Comparison of ENCODE assay signal across 8 cellular contexts in genomic region chr2:108583903-108584520, GRCh38. TPM values are rescaled to one million over a fixed set of nuclear protein-coding genes. Genes with fewer than 3 reads are reported as not detected.
DNase-seq lines count a peak whose midpoint lies in the region; ATAC-seq and TF ChIP-seq lines count a peak whose summit lies in the region.

No MANE protein-coding gene starts in this region.

- peak overlapping the region in 1 of 2 donors; percentile 30 for H3K4me3 Mint-ChIP-seq in CD14-positive monocyte

- peak overlapping the region; percentile 6 for H3K27ac ChIP-seq in mesodermal cell (ENCODE audit: low read depth, low read length, severe bottlenecking)

- peaks cover 4% of the 10 kb centered on the region for H3K36me3 ChIP-seq in mesodermal cell (ENCODE audit: control insufficient read depth, insufficient read depth, low read length)

- peaks cover 0 to 8% of the 10 kb centered on the region in 2 donors for H3K36me3 Mint-ChIP-seq in CD14-positive monocyte

- H3K4me1 Mint-ChIP-seq in CD14-positive monocyte, result peaks cover 60% of the 10 kb centered on the region

- peak; percentile 82 for TF ChIP-seq CTCF in CD14-positive monocyte (IDR thresholded peaks at IDR 0.05)

- WGBS in mesodermal cell (ENCODE audit: insufficient coverage in 2 of 2), 2 experiments, result 51 to 61% methylated on average over 3 of the region's 4 CpGs

- DNase-seq in CD14-positive monocyte (ENCODE audit: low spot score) (peak; percentile 62), NCI-H446 (lab: John Stamatoyannopoulos, UW) (peak; percentile 38 to 71)
- DNase-seq in activated CD4-positive, alpha-beta T cell treated with anti-CD3 and anti-CD28 coated beads for 48 hours, result peak; percentile 59
- DNase-seq in effector CD4-positive, alpha-beta T cell, result peak; percentile 49
- DNase-seq in stimulated activated CD8-positive, alpha-beta memory T cell treated with anti-CD3 and anti-CD28 coated beads, Interleukin-4, amount 100 ng/mL, for 48 hours, result peak; percentile 64

- H3K9me3 Mint-ChIP-seq in CD14-positive monocyte, result no peaks in the 10 kb centered on the region

- intact Hi-C loops in CD14-positive monocyte (cut with micrococcal nuclease), result loop anchor here (5.0 kb wide), 4 partner anchors 47 to 647 kb away; partner anchors contain the start of gene LIMS1 (in 1 of the 2)

- H3K27ac Mint-ChIP-seq in CD14-positive monocyte, result peak overlapping the region; percentile 79 to 100 (median 100)

- peak; percentile 75 for ATAC-seq in GM19035 (IDR thresholded peaks at IDR 0.05; ENCODE audit: unreplicated experiment)
- peak; percentile 79 for ATAC-seq in HG03280 (IDR thresholded peaks at IDR 0.05; ENCODE audit: unreplicated experiment)

- no peaks in the 10 kb centered on the region for H3K9me3 ChIP-seq in mesodermal cell (ENCODE audit: control insufficient read depth, low read length)

- peaks cover 0 to 6% (median 0%) of the 10 kb centered on the region in 3 donors for H3K27me3 Mint-ChIP-seq in CD14-positive monocyte (ENCODE audit: low read depth in 3 of 3)

- H3K4me3 ChIP-seq in mesodermal cell (ENCODE audit: extremely low read depth, insufficient read depth, low read length, poor library complexity, severe bottlenecking), result no peak overlapping the region

- peaks cover 51% of the 10 kb centered on the region for H3K4me1 ChIP-seq in mesodermal cell (ENCODE audit: control insufficient read depth, insufficient read depth, low read length, poor library complexity, severe bottlenecking)

RNA-seq across cellular contexts. Expression of gene LIMS1, which starts 49.7 kb away (rescaled TPM):
- 100 to 1,000 TPM; 124 to 130 TPM for polyA plus RNA-seq in CD14-positive monocyte
- polyA plus RNA-seq in mesodermal cell (2013, experiment 1 of 2), result 80.4 TPM
- polyA plus RNA-seq in mesodermal cell (2013, experiment 2 of 2), result 79.2 TPM
